Comparison of ENCODE assay signal across 19 cellular contexts in the genomic region with DNA sequence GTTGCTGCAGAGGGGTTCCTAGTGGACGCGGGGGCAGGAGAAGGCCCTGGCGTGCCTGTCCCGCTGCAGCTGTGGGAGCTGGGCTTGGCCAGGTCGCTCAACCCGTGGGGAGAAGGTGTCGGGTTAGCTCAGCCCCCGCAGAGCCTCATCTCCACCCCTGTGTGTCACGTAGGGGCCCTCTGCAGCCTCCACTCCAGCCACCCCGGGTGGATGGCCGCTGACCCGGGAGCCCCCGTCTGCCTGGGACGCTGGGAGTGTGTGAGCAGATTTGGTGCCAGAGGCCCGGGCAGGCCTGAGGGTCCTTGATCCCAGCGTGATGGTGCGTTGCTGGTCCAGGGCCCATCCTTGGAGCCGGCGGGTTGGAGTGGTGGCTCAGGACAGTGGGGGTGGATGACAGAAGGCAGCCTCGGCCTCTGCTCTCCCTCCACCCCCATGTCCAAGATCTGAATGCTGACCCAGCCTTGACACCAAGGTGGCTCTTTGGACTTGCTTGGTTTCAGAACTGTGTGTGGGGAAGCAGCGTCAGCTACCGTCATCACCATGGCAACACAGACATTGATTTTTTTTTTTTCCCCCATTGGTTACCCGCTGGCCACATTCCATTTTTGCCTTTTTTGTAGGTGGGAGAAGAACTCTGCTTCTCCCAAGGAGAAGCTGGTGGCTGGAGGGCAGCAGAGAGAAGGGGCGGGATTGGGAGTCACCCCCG.
"Had no signal": no experiment of that assay in that cellular context is flagged by ENCODE, and none has a peak within 500 bp of the region (broad histone marks: within the 10 kb centered on the region; RNA-seq: fewer than 3 reads in every experiment).

No MANE protein-coding gene starts in this region.

- H3K4me3 Mint-ChIP-seq: activated CD8-positive, alpha-beta T cell treated with anti-CD3 and anti-CD28 coated beads for 36 hours; activated naive CD4-positive, alpha-beta T cell treated with anti-CD3 and anti-CD28 coated beads, Interleukin-2, amount 50 U/mL, for 24 hours; activated T-cell treated with anti-CD3 and anti-CD28 coated beads, Interleukin-2, amount 50 U/mL, for 4 hours; immature natural killer cell had no signal

- H3K4me3 ChIP-seq: lung, ovary, tibial artery, vagina had no signal

- DNase-seq: activated CD4-positive, alpha-beta T cell treated with anti-CD3 and anti-CD28 coated beads for 48 hours; activated CD8-positive, alpha-beta T cell treated with anti-CD3 and anti-CD28 coated beads for 36 hours; activated effector memory CD4-positive, alpha-beta T cell treated with Interleukin-2 at 50 U/mL for 16 hours; activated T-cell treated with anti-CD3 and anti-CD28 coated beads, Interleukin-2, amount 50 U/mL, for 4 hours; amygdala; brain microvascular endothelial cell; cortex of kidney; effector CD8-positive, alpha-beta T cell; foreskin melanocyte; head of caudate nucleus; immature natural killer cell; midbrain; ovary; stimulated activated CD4-positive, alpha-beta T cell treated with anti-CD3 and anti-CD28 coated beads, Interleukin-12 subunit alpha, Interleukin-12 subunit beta, amount 100 ng/mL, for 4 hours; stimulated activated CD4-positive, alpha-beta T cell treated with anti-CD3 and anti-CD28 coated beads, Interleukin-2, amount 100 ng/mL, for 24 hours; tibial artery had no signal

- H3K27ac Mint-ChIP-seq: activated CD8-positive, alpha-beta T cell treated with anti-CD3 and anti-CD28 coated beads for 36 hours; activated naive CD4-positive, alpha-beta T cell treated with anti-CD3 and anti-CD28 coated beads, Interleukin-2, amount 50 U/mL, for 24 hours; immature natural killer cell had no signal

- H3K4me1 Mint-ChIP-seq: activated naive CD4-positive, alpha-beta T cell treated with anti-CD3 and anti-CD28 coated beads, Interleukin-2, amount 50 U/mL, for 24 hours; immature natural killer cell had no signal

- ATAC-seq: activated CD8-positive, alpha-beta T cell treated with anti-CD3 and anti-CD28 coated beads for 36 hours; activated T-cell treated with anti-CD3 and anti-CD28 coated beads, Interleukin-2, amount 50 U/mL, for 4 hours had no signal

- H3K36me3 Mint-ChIP-seq: activated naive CD4-positive, alpha-beta T cell treated with anti-CD3 and anti-CD28 coated beads, Interleukin-2, amount 50 U/mL, for 24 hours; immature natural killer cell had no signal

- H3K27ac ChIP-seq: brain microvascular endothelial cell, ovary, tibial artery, vagina had no signal

- H3K27me3 ChIP-seq: brain microvascular endothelial cell, ovary, vagina had no signal

- H3K27me3 Mint-ChIP-seq: activated CD8-positive, alpha-beta T cell treated with anti-CD3 and anti-CD28 coated beads for 36 hours; activated naive CD4-positive, alpha-beta T cell treated with anti-CD3 and anti-CD28 coated beads, Interleukin-2, amount 50 U/mL, for 24 hours had no signal

- H3K9me3 ChIP-seq: ovary, tibial artery, vagina had no signal

- H3K36me3 ChIP-seq: ovary, tibial artery, vagina had no signal
